16 cellular contexts compared by ENCODE assay signal in genomic region chr4:72525938-72526337, GRCh38. TPM values are rescaled to one million over a fixed set of nuclear protein-coding genes. Genes with fewer than 3 reads are reported as not detected.
A peak's percentile ranks its signal among the peaks of the same experiment; 100 is the strongest.
DNase-seq lines count a peak whose midpoint lies in the region; ATAC-seq and TF ChIP-seq lines count a peak whose summit lies in the region.
"Had no signal": no experiment of that assay in that cellular context is flagged by ENCODE, and none has a peak within 500 bp of the region (broad histone marks: within the 10 kb centered on the region; RNA-seq: fewer than 3 reads in every experiment).

No MANE protein-coding gene starts in this region.

- ATAC-seq in HG02759 (IDR thresholded peaks at IDR 0.05; ENCODE audit: unreplicated experiment) = no peak
- ATAC-seq: activated CD8-positive, alpha-beta T cell treated with anti-CD3 and anti-CD28 coated beads, Interleukin-2, amount 10 ng/mL, durations not matched to agents 7 days and 5 days; esophagus mucosa had no signal

- intact Hi-C loops in uterus (cut with DNase I; ENCODE audit: low total_unique reads) = no loop called here

- DNase-seq in DMS53 (lab: John Stamatoyannopoulos, UW) = peak; percentile 11
- DNase-seq in DMS53 treated with DMSO at 0.1 percent for 48 hours (lab: John Stamatoyannopoulos, UW; ENCODE audit: unreplicated experiment) = no peak
- peak; percentile 88 to 89 for DNase-seq in fibroblast of lung (ENCODE audit: low read depth in 2 of 2)
- peak; percentile 24 to 91 for DNase-seq in lung microvascular endothelial cell (ENCODE audit: low read depth in 2 of 2)
- peak; percentile 39 to 66 for DNase-seq in uterus
- DNase-seq in activated gamma-delta T cell treated with Interleukin-2 at 50 U/mL for 16 hours = no peak
- no peak for DNase-seq in activated gamma-delta T cell (lab: John Stamatoyannopoulos, UW)
- DNase-seq: activated CD8-positive, alpha-beta T cell treated with anti-CD3 and anti-CD28 coated beads, Interleukin-2, amount 10 ng/mL, durations not matched to agents 7 days and 5 days; DMS153; mesendoderm; NCI-H510A treated with DMSO at 0.1 percent for 48 hours; stimulated activated CD8-positive, alpha-beta memory T cell treated with anti-CD3 and anti-CD28 coated beads, Interleukin-4, amount 100 ng/mL, for 48 hours had no signal

- H3K79me2 ChIP-seq in fibroblast of lung (ENCODE audit: control insufficient read depth, insufficient read depth, low read length) = no peaks in the 10 kb centered on the region

- H3K36me3 ChIP-seq in fibroblast of lung (ENCODE audit: control insufficient read depth, insufficient read depth, low read length) = no peaks in the 10 kb centered on the region
- H3K36me3 ChIP-seq in uterus = no peaks in the 10 kb centered on the region

- TF ChIP-seq CTCF in fibroblast of lung (conservative IDR thresholded peaks at IDR 0.05 in 1 of 2, IDR thresholded peaks at IDR 0.05 in 1 of 2; ENCODE audit: low read depth in 1 of 2, low read length in 2 of 2) (no peak), uterus (IDR thresholded peaks at IDR 0.05) (no peak)

- H3K9me3 ChIP-seq in fibroblast of lung (ENCODE audit: control insufficient read depth, insufficient read depth, low read depth, low read length) (no peaks in the 10 kb centered on the region), uterus (no peaks in the 10 kb centered on the region)

- no peak overlapping the region for H3K4me2 ChIP-seq in fibroblast of lung (ENCODE audit: extremely low read depth, insufficient read depth, low read length)

- H3K27ac ChIP-seq in fibroblast of lung (ENCODE audit: insufficient read depth, low read length) (no peak overlapping the region), uterus (no peak overlapping the region)
- H3K27ac ChIP-seq: 22Rv1, skin epidermis had no signal

- no peak overlapping the region for H3K9ac ChIP-seq in fibroblast of lung (ENCODE audit: insufficient read depth, low read length)

- no peak for TF ChIP-seq POLR2A in uterus (IDR thresholded peaks at IDR 0.05)

- H3K4me1 ChIP-seq in fibroblast of lung (ENCODE audit: control insufficient read depth, extremely low read depth, insufficient read depth, low read length) (no peaks in the 10 kb centered on the region), uterus (no peaks in the 10 kb centered on the region)

- no peak overlapping the region for H2AFZ ChIP-seq in fibroblast of lung (ENCODE audit: low read length)

- no peaks in the 10 kb centered on the region for H4K20me1 ChIP-seq in fibroblast of lung (ENCODE audit: control insufficient read depth, extremely low read depth, insufficient read depth, low read length)

- no peaks in the 10 kb centered on the region for H3K27me3 ChIP-seq in fibroblast of lung (ENCODE audit: control insufficient read depth, insufficient read depth, low read length)
- no peaks in the 10 kb centered on the region for H3K27me3 ChIP-seq in uterus

- H3K4me3 ChIP-seq in fibroblast of lung (replicated peaks in 1 of 4; ENCODE audit: control extremely low read depth in 1 of 4, insufficient read depth in 1 of 4, low read depth in 3 of 4, low read length in 4 of 4) (no peak overlapping the region), uterus (no peak overlapping the region)
- H3K4me3 ChIP-seq: skin epidermis had no signal

RNA-seq across cellular contexts. Expression of gene ADAMTS3, which starts 43.1 kb away (rescaled TPM):
- 2.1 TPM in 2 replicates for total RNA-seq in fibroblast of lung
- 0.86 and 1.7 TPM in 2 replicates for polyA plus RNA-seq in fibroblast of lung
- polyA plus RNA-seq in fibroblast of lung (2012) = 0.72 and 1.5 TPM in 2 replicates
- 0.59 and 2.2 TPM in 2 replicates for polyA minus RNA-seq in fibroblast of lung (ENCODE audit: low replicate concordance)
- 0.40 and 0.65 TPM in 2 replicates for total RNA-seq in lung microvascular endothelial cell
- total RNA-seq in uterus = 10 to 100 TPM in 2 of 4 donors, 1 to 10 TPM in 2; 4.2 to 25.7 (median 11.8) TPM
- total RNA-seq: activated CD8-positive, alpha-beta T cell treated with anti-CD3 and anti-CD28 coated beads, Interleukin-2, amount 10 ng/mL, durations not matched to agents 7 days and 5 days had no signal

Comparison
In these comparisons a context has a peak if more than half of its experiments do, and no peak if none do; other contexts are left out.
1. DNase-seq: peak in DMS53 (single experiment), fibroblast of lung (2 of 2), lung microvascular endothelial cell (2 of 2) and uterus (2 of 2); none in DMS53 treated with DMSO at 0.1 percent for 48 hours (single experiment), activated gamma-delta T cell treated with Interleukin-2 at 50 U/mL for 16 hours (single experiment) and activated gamma-delta T cell (single experiment).